8 cellular contexts compared by ENCODE assay signal in genomic region chr9:93094294-93095204, GRCh38. TPM values are rescaled to one million over a fixed set of nuclear protein-coding genes. Genes with fewer than 3 reads are reported as not detected.
DNase-seq lines count a peak whose midpoint lies in the region; ATAC-seq and TF ChIP-seq lines count a peak whose summit lies in the region.

No MANE protein-coding gene starts in this region.

- H3K36me3 ChIP-seq in DND-41 (ENCODE audit: insufficient read depth, low read length) = no peaks in the 10 kb centered on the region; the same call in 1 of the 2 replicates

- H3K36me3 Mint-ChIP-seq in activated naive CD8-positive, alpha-beta T cell treated with anti-CD3 and anti-CD28 coated beads, Interleukin-2, amount 10 ng/mL, durations not matched to agents 7 days and 5 days = peaks cover 20% of the 10 kb centered on the region

- no peaks in the 10 kb centered on the region for H3K27me3 Mint-ChIP-seq in activated naive CD8-positive, alpha-beta T cell treated with anti-CD3 and anti-CD28 coated beads, Interleukin-2, amount 10 ng/mL, durations not matched to agents 7 days and 5 days

- peak overlapping the region; percentile 82 for H3K27ac ChIP-seq in DND-41 (ENCODE audit: low read length)

- peaks cover 33% of the 10 kb centered on the region for H3K4me1 ChIP-seq in DND-41 (ENCODE audit: insufficient read depth, low read length)

- H3K4me2 ChIP-seq in DND-41 (ENCODE audit: insufficient read depth, low read length) = peak overlapping the region; percentile 69

- H3K4me3 ChIP-seq in DND-41 (ENCODE audit: low read depth in 1 of 2, low read length in 2 of 2) (peak overlapping the region; percentile 12 to 58; a peak in 3 of 4 replicates), retinal pigment epithelial cell (ENCODE audit: low read length) (peak overlapping the region; percentile 45)

- DNase-seq in DND-41 (peak; percentile 28), KBM-7 (peak; percentile 68), hypothalamus (lab: John Stamatoyannopoulos, UW) (peak in 29 of 51 donors; percentile 11 to 58 (median 35)), retinal pigment epithelial cell (ENCODE audit: low read depth) (no peak)
- DNase-seq in activated naive CD8-positive, alpha-beta T cell treated with anti-CD3 and anti-CD28 coated beads, Interleukin-2, amount 10 ng/mL, durations not matched to agents 7 days and 5 days = peak; percentile 55
- DNase-seq in effector CD8-positive, alpha-beta T cell (lab: John Stamatoyannopoulos, UW) = no peak

- no peaks in the 10 kb centered on the region for H3K27me3 ChIP-seq in DND-41 (ENCODE audit: insufficient read depth, low read length, poor library complexity)

- peak overlapping the region; percentile 55; the same call in 1 of the 2 replicates for H2AFZ ChIP-seq in DND-41 (ENCODE audit: low read depth, low read length)

- no peak for TF ChIP-seq CTCF in DND-41 (IDR thresholded peaks at IDR 0.05; ENCODE audit: borderline replicate concordance, extremely low read depth, low read length, poor library complexity, severe bottlenecking)
- no peak for TF ChIP-seq CTCF in retinal pigment epithelial cell (conservative IDR thresholded peaks at IDR 0.05; ENCODE audit: low read depth, low read length)

- peak overlapping the region; percentile 99 for H3K27ac Mint-ChIP-seq in activated naive CD8-positive, alpha-beta T cell treated with anti-CD3 and anti-CD28 coated beads, Interleukin-2, amount 10 ng/mL, durations not matched to agents 7 days and 5 days

- peak overlapping the region; percentile 59 for H3K9ac ChIP-seq in DND-41 (ENCODE audit: low read depth, low read length)

- peaks cover 7% of the 10 kb centered on the region for H3K9me3 Mint-ChIP-seq in activated naive CD8-positive, alpha-beta T cell treated with anti-CD3 and anti-CD28 coated beads, Interleukin-2, amount 10 ng/mL, durations not matched to agents 7 days and 5 days

- peaks cover 60% of the 10 kb centered on the region for H3K4me1 Mint-ChIP-seq in activated naive CD8-positive, alpha-beta T cell treated with anti-CD3 and anti-CD28 coated beads, Interleukin-2, amount 10 ng/mL, durations not matched to agents 7 days and 5 days

- no peaks in the 10 kb centered on the region for H3K9me3 ChIP-seq in DND-41 (ENCODE audit: insufficient read depth, low read length, severe bottlenecking)

- peaks cover 18% of the 10 kb centered on the region for H3K79me2 ChIP-seq in DND-41 (ENCODE audit: insufficient read depth, low read length)

- in situ Hi-C loops in KBM-7 (cut with MboI; ENCODE audit: low pct_unique_long_range_greater_than_20kb, low sequenced_read_pairs) = no loop called here

- peak overlapping the region; percentile 86 for H3K4me3 Mint-ChIP-seq in activated naive CD8-positive, alpha-beta T cell treated with anti-CD3 and anti-CD28 coated beads, Interleukin-2, amount 10 ng/mL, durations not matched to agents 7 days and 5 days

- ATAC-seq in DND-41 (ENCODE audit: insufficient read depth, low read depth) = no peak
- no peak for ATAC-seq in activated naive CD8-positive, alpha-beta T cell treated with anti-CD3 and anti-CD28 coated beads, Interleukin-2, amount 10 ng/mL, durations not matched to agents 7 days and 5 days (ENCODE audit: low read depth)
- no peak for ATAC-seq in HG03108 (IDR thresholded peaks at IDR 0.05; ENCODE audit: unreplicated experiment)
- no peak for ATAC-seq in GM19467 (IDR thresholded peaks at IDR 0.05; ENCODE audit: unreplicated experiment)

- H4K20me1 ChIP-seq in DND-41 (ENCODE audit: insufficient read depth, low read length) = no peaks in the 10 kb centered on the region

- POLR2A ChIA-PET in activated naive CD8-positive, alpha-beta T cell treated with anti-CD3 and anti-CD28 coated beads, Interleukin-2, amount 10 ng/mL, durations not matched to agents 7 days and 5 days (lab: Charles Lee) = interaction anchor here (1.4 to 5.7 kb wide), 10 partner anchors 8 to 424 kb away, joined by 4 to 58 read pairs (median 9); partner anchors contain the start of gene IPPK

RNA-seq across cellular contexts. Expression of gene CARD19, which starts 1.5 kb away (rescaled TPM):
- 10 to 100 TPM; 68.1 to 68.2 TPM for total RNA-seq in activated naive CD8-positive, alpha-beta T cell treated with anti-CD3 and anti-CD28 coated beads, Interleukin-2, amount 10 ng/mL, durations not matched to agents 7 days and 5 days

RNA-seq across cellular contexts. Expression of gene SUSD3, which starts 36.0 kb away (rescaled TPM):
- 10 to 100 TPM; 68.0 to 70.4 TPM for total RNA-seq in activated naive CD8-positive, alpha-beta T cell treated with anti-CD3 and anti-CD28 coated beads, Interleukin-2, amount 10 ng/mL, durations not matched to agents 7 days and 5 days

RNA-seq across cellular contexts. Expression of gene NINJ1, which starts 39.5 kb away (rescaled TPM):
- total RNA-seq in activated naive CD8-positive, alpha-beta T cell treated with anti-CD3 and anti-CD28 coated beads, Interleukin-2, amount 10 ng/mL, durations not matched to agents 7 days and 5 days = 10 to 100 TPM; 29.5 to 30.4 TPM

Comparison
In these comparisons a context has a peak if more than half of its experiments do, and no peak if none do; other contexts are left out.
1. DNase-seq: peak in DND-41 (single experiment), KBM-7 (single experiment), activated naive CD8-positive, alpha-beta T cell treated with anti-CD3 and anti-CD28 coated beads, Interleukin-2, amount 10 ng/mL, durations not matched to agents 7 days and 5 days (single experiment) and hypothalamus (29 of 51); none in retinal pigment epithelial cell (single experiment) and effector CD8-positive, alpha-beta T cell (single experiment).